In genomic region chr9:70340572-70340971, GRCh38 we compare ENCODE assay signal across 8 cellular contexts.
A peak's percentile ranks its signal among the peaks of the same experiment; 100 is the strongest.
DNase-seq lines count a peak whose midpoint lies in the region; ATAC-seq and TF ChIP-seq lines count a peak whose summit lies in the region.

No MANE protein-coding gene starts in this region.

- no peak overlapping the region for H3K27ac ChIP-seq in PC-9
- no peak overlapping the region for H3K27ac ChIP-seq in testis

- H3K4me1 ChIP-seq in PC-9 (replicated peaks; ENCODE audit: insufficient read depth): no peaks in the 10 kb centered on the region
- no peaks in the 10 kb centered on the region for H3K4me1 ChIP-seq in testis

- intact Hi-C loops in PC-9 (cut with micrococcal nuclease; ENCODE audit: unreplicated experiment): loop anchor here (1.0 to 10.0 kb wide), 2 partner anchors 174 to 262 kb away; no protein-coding TSS in a partner anchor
- intact Hi-C loops in testis (cut with DNase I; ENCODE audit: low total_unique reads): no loop called here

- H3F3A ChIP-seq in PC-9 (ENCODE audit: insufficient read depth, low read depth): peaks cover 15% of the 10 kb centered on the region; the same call in 1 of the 2 replicates

- no peaks in the 10 kb centered on the region for H3K27me3 ChIP-seq in PC-9 (ENCODE audit: insufficient read depth, low read depth)
- H3K27me3 ChIP-seq in testis: no peaks in the 10 kb centered on the region

- no peak for ATAC-seq in HG02852 (IDR thresholded peaks at IDR 0.05; ENCODE audit: unreplicated experiment)
- ATAC-seq in GM19328 (IDR thresholded peaks at IDR 0.05; ENCODE audit: unreplicated experiment): no peak

- 18% methylated on average over 1 of the region's 1 CpG for WGBS in testis, 2 donors

- no peaks in the 10 kb centered on the region for H3K9me2 ChIP-seq in PC-9 (ENCODE audit: insufficient read depth)

- DNase-seq in NCI-H510A treated with DMSO at 0.1 percent for 48 hours (lab: John Stamatoyannopoulos, UW): peak; percentile 5
- DNase-seq in NCI-H510A (lab: John Stamatoyannopoulos, UW): no peak
- DNase-seq in PC-9: no peak
- peak in 1 of 2 donors; percentile 44 for DNase-seq in foreskin fibroblast
- no peak for DNase-seq in testis
- no peak for DNase-seq in activated CD8-positive, alpha-beta memory T cell treated with anti-CD3 and anti-CD28 coated beads, Interleukin-2, amount 50 U/mL, for 4 hours

- H3K79me2 ChIP-seq in PC-9 (ENCODE audit: low read depth): no peaks in the 10 kb centered on the region

- no peak overlapping the region for H3K4me2 ChIP-seq in PC-9

- BruUV-seq in PC-9 (replicated peaks; lab: Mats Ljungman, UMichigan): no TSS peak

- CTCF ChIA-PET in PC-9 (lab: Charles Lee): interaction anchor here (1.2 kb wide), 1 partner anchor 262 kb away, joined by 5 read pairs; no protein-coding TSS in a partner anchor

- H4K20me1 ChIP-seq in PC-9 (ENCODE audit: insufficient read depth): peaks cover 5% of the 10 kb centered on the region; the same call in 1 of the 2 replicates

- TF ChIP-seq CTCF in PC-9 (conservative IDR thresholded peaks at IDR 0.05) (peak; percentile 78), foreskin fibroblast (IDR thresholded peaks at IDR 0.05; ENCODE audit: low read depth, low read length) (peak; percentile 20), testis (IDR thresholded peaks at IDR 0.05) (peak in 2 of 3 experiments; percentile 35 to 73)

- H2AFZ ChIP-seq in PC-9: no peak overlapping the region

- H3K36me3 ChIP-seq in PC-9 (ENCODE audit: low read depth) (peaks cover 11% of the 10 kb centered on the region; the same call in 1 of the 2 replicates), testis (ENCODE audit: low read depth, missing control alignments) (no peaks in the 10 kb centered on the region)

- no peak overlapping the region for H3K4me3 ChIP-seq in PC-9
- no peak overlapping the region for H3K4me3 ChIP-seq in foreskin fibroblast (ENCODE audit: low read depth in 1 of 2, low read length in 2 of 2)
- no peak overlapping the region for H3K4me3 ChIP-seq in testis

- no peaks in the 10 kb centered on the region for H3K9me3 ChIP-seq in PC-9 (ENCODE audit: insufficient read depth, low read depth)
- no peaks in the 10 kb centered on the region for H3K9me3 ChIP-seq in testis

- POLR2A ChIA-PET in PC-9 (lab: Charles Lee; ENCODE audit: unreplicated experiment): interaction anchor here (0.6 kb wide), 1 partner anchor 234 kb away, joined by 6 read pairs; no protein-coding TSS in a partner anchor

- TF ChIP-seq POLR2A in testis (IDR thresholded peaks at IDR 0.05): no peak

Comparison
In these comparisons a context has a peak if more than half of its experiments do, and no peak if none do; other contexts are left out.
1. CTCF ChIP-seq: peak in every context shown above with its lines; median percentile 78 in PC-9; 54 in testis; 20 in foreskin fibroblast.